Comparison of ENCODE assay signal across 9 cellular contexts in the genomic region with DNA sequence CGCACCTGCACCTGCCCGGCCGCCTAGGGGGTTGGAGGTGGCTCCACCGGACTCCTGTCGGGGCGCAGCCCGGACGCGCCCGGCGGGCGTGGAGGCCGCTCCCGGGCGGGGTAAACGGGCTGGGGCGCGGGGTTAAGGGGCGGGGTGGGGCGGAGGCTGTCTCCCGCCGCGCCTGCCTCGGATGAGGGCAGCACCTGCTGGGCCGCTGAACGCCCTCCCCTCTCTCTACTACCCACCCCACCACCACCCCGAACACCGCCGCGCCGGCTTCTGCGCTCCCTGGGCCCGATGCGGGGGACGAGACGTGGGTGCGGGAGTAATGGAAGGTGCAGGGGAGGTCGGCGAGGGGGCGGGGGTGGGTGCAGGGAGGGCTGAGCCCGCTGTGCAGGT.
A peak's percentile ranks its signal among the peaks of the same experiment; 100 is the strongest.
DNase-seq lines count a peak whose midpoint lies in the region; ATAC-seq and TF ChIP-seq lines count a peak whose summit lies in the region.
"Had no signal": no experiment of that assay in that cellular context is flagged by ENCODE, and none has a peak within 500 bp of the region (broad histone marks: within the 10 kb centered on the region; RNA-seq: fewer than 3 reads in every experiment).

No MANE protein-coding gene starts in this region.

- peak overlapping the region; percentile 74 for H3K4me2 ChIP-seq in KMS-11

- peaks cover 33% of the 10 kb centered on the region for H3K4me1 Mint-ChIP-seq in activated T-helper 17 cell treated with anti-CD3 and anti-CD28 coated beads, Interleukin-2, amount 50 U/mL, for 72 hours

- H3K27ac ChIP-seq in KMS-11: no peak overlapping the region
- peak overlapping the region in 1 of 2 donors; percentile 16 for H3K27ac ChIP-seq in left lung

- H3K27ac Mint-ChIP-seq in activated T-helper 17 cell treated with anti-CD3 and anti-CD28 coated beads, Interleukin-2, amount 50 U/mL, for 72 hours: peak overlapping the region; percentile 94

- peak; percentile 54 for ATAC-seq in activated T-helper 17 cell treated with anti-CD3 and anti-CD28 coated beads, Interleukin-2, amount 50 U/mL, for 72 hours (replicated peaks)
- ATAC-seq in left lung: peak; percentile 80
- ATAC-seq in HG03039 (IDR thresholded peaks at IDR 0.05; ENCODE audit: unreplicated experiment): no peak
- ATAC-seq in omental fat pad (ENCODE audit: low FRiP score): no peak
- no peak for ATAC-seq in GM21381 (IDR thresholded peaks at IDR 0.05; ENCODE audit: unreplicated experiment)

- no peaks in the 10 kb centered on the region for H4K20me1 ChIP-seq in KMS-11 (ENCODE audit: insufficient read depth)

- TF ChIP-seq CTCF in KMS-11 (conservative IDR thresholded peaks at IDR 0.05; ENCODE audit: low read depth, low read length): no peak
- no peak for TF ChIP-seq CTCF in left lung (IDR thresholded peaks at IDR 0.05)
- TF ChIP-seq CTCF in omental fat pad (IDR thresholded peaks at IDR 0.05): no peak

- H3K4me3 Mint-ChIP-seq in activated T-helper 17 cell treated with anti-CD3 and anti-CD28 coated beads, Interleukin-2, amount 50 U/mL, for 72 hours: peak overlapping the region; percentile 77
- H3K4me3 Mint-ChIP-seq: mesothelial cell of epicardium had no signal

- intact Hi-C loops in left lung (cut with DNase I): no loop called here

- H3K79me2 ChIP-seq in KMS-11 (ENCODE audit: insufficient read depth, low read depth): no peaks in the 10 kb centered on the region

- H3K4me1 ChIP-seq in KMS-11 (ENCODE audit: low read depth, poor library complexity, severe bottlenecking) (peaks cover 18% of the 10 kb centered on the region), left lung (peaks cover 0 to 23% of the 10 kb centered on the region in 2 donors)

- no peaks in the 10 kb centered on the region for H3K27me3 Mint-ChIP-seq in activated T-helper 17 cell treated with anti-CD3 and anti-CD28 coated beads, Interleukin-2, amount 50 U/mL, for 72 hours

- H3K4me3 ChIP-seq in KMS-11 (IDR thresholded peaks at IDR 0.05; ENCODE audit: insufficient read depth, low read depth, low read length): no peak overlapping the region
- H3K4me3 ChIP-seq in left lung: peak overlapping the region in 1 of 2 donors; percentile 18

- H3K36me3 Mint-ChIP-seq in activated T-helper 17 cell treated with anti-CD3 and anti-CD28 coated beads, Interleukin-2, amount 50 U/mL, for 72 hours (ENCODE audit: low read depth): peaks cover 45% of the 10 kb centered on the region
- H3K36me3 Mint-ChIP-seq: mesothelial cell of epicardium had no signal

- H3K9me3 Mint-ChIP-seq in activated T-helper 17 cell treated with anti-CD3 and anti-CD28 coated beads, Interleukin-2, amount 50 U/mL, for 72 hours: no peaks in the 10 kb centered on the region
- H3K9me3 Mint-ChIP-seq: mesothelial cell of epicardium had no signal

- H3K9me3 ChIP-seq in left lung: no peaks in the 10 kb centered on the region

- H3K27me3 ChIP-seq in KMS-11 (ENCODE audit: insufficient read depth, low read depth) (no peaks in the 10 kb centered on the region), left lung (peaks cover 0 to 26% of the 10 kb centered on the region in 2 donors)

- H3K36me3 ChIP-seq in KMS-11 (ENCODE audit: insufficient read depth) (no peaks in the 10 kb centered on the region), left lung (no peaks in the 10 kb centered on the region)

- DNase-seq in COR-L47 (lab: John Stamatoyannopoulos, UW): peak; percentile 42
- DNase-seq in left lung: peak in 1 of 2 donors; percentile 85
- DNase-seq in GM19240 (ENCODE audit: insufficient read length, low spot score): no peak
- DNase-seq in omental fat pad (ENCODE audit: low spot score): no peak

- H2AFZ ChIP-seq in KMS-11 (ENCODE audit: low read depth): peak overlapping the region; percentile 36

- no peak overlapping the region for H3K9ac ChIP-seq in KMS-11

Comparison
In these comparisons a context has a peak if more than half of its experiments do, and no peak if none do; other contexts are left out.
1. ATAC-seq: peak in activated T-helper 17 cell treated with anti-CD3 and anti-CD28 coated beads, Interleukin-2, amount 50 U/mL, for 72 hours (single experiment) and left lung (single experiment); none in HG03039 (single experiment), omental fat pad (single experiment) and GM21381 (single experiment).